ENCODE assay signal across 8 cellular contexts in the genomic region with DNA sequence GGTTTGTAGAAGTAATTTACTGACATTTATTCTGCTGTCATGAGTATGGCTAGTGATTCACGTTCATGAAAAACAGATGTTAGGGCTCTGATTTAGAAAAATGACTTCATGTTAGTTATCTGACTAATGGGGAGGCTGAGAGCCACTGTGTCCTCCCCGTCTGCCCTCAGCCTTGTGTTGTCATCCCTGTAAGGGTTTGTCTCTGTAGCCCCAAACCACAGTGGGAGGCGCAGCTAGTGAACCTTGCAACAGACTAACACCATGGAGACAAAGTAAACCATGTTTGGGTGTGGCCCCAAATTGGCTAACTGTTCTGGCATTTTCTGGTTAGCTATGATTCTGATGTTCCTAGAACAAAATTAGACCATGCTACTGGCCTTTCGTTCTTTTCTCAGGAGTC.
DNase-seq lines count a peak whose midpoint lies in the region; ATAC-seq, FAIRE-seq and TF ChIP-seq lines count a peak whose summit lies in the region.

No MANE protein-coding gene starts in this region.

- H3K27ac ChIP-seq in CD4-positive, CD25-positive, alpha-beta regulatory T cell (ENCODE audit: insufficient read depth, low read length, poor library complexity, severe bottlenecking): peak overlapping the region; percentile 93
- peak overlapping the region; percentile 61 to 87 (median 75) for H3K27ac ChIP-seq in Peyer's patch

- H3K27me3 ChIP-seq in CD4-positive, CD25-positive, alpha-beta regulatory T cell (ENCODE audit: control insufficient read depth, insufficient read depth, low read length): no peaks in the 10 kb centered on the region
- H3K27me3 ChIP-seq in Peyer's patch (no peaks in the 10 kb centered on the region), skeletal muscle satellite cell (ENCODE audit: control insufficient read depth, insufficient read depth, low read length) (no peaks in the 10 kb centered on the region)

- peak; percentile 77 to 80 for ATAC-seq in CD4-positive, CD25-positive, alpha-beta regulatory T cell (ENCODE audit: low read depth in 2 of 2)
- ATAC-seq in HG02798 (IDR thresholded peaks at IDR 0.05; ENCODE audit: poor library complexity, unreplicated experiment): peak; percentile 25
- ATAC-seq in GM19035 (IDR thresholded peaks at IDR 0.05; ENCODE audit: unreplicated experiment): no peak

- H3K9me3 Mint-ChIP-seq in CD4-positive, CD25-positive, alpha-beta regulatory T cell: no peaks in the 10 kb centered on the region
- H3K9me3 Mint-ChIP-seq in activated T-helper 2 cell treated with anti-CD3 and anti-CD28 coated beads, Interferon-gamma antibody, Interleukin-2, Interleukin-4, amounts not matched to agents 10 μg/mL and 5 μg/mL and 100 μg/mL, durations not matched to agents 14 hours and 24 hours and 36 hours: no peaks in the 10 kb centered on the region

- TF ChIP-seq CTCF in Peyer's patch (IDR thresholded peaks at IDR 0.05): no peak

- H3K9me3 ChIP-seq in CD4-positive, CD25-positive, alpha-beta regulatory T cell (ENCODE audit: control insufficient read depth in 2 of 2, low read length in 2 of 2): no peaks in the 10 kb centered on the region
- no peaks in the 10 kb centered on the region for H3K9me3 ChIP-seq in Peyer's patch
- H3K9me3 ChIP-seq in skeletal muscle satellite cell (replicated peaks; ENCODE audit: low read length): no peaks in the 10 kb centered on the region

- FAIRE-seq in frontal cortex (lab: Jason Lieb, UNC): no peak

- intact Hi-C loops in activated T-helper 2 cell treated with anti-CD3 and anti-CD28 coated beads, Interferon-gamma antibody, Interleukin-2, Interleukin-4, amounts not matched to agents 10 μg/mL and 5 μg/mL and 100 μg/mL, durations not matched to agents 14 hours and 24 hours and 36 hours (cut with micrococcal nuclease): loop anchor here (1.0 to 2.0 kb wide), 2 partner anchors 13 to 14 kb away; no protein-coding TSS in a partner anchor

- peaks cover 14 to 56% (median 42%) of the 10 kb centered on the region in 4 donors for H3K4me1 Mint-ChIP-seq in CD4-positive, CD25-positive, alpha-beta regulatory T cell
- peaks cover 45% of the 10 kb centered on the region for H3K4me1 Mint-ChIP-seq in activated T-helper 2 cell treated with anti-CD3 and anti-CD28 coated beads, Interferon-gamma antibody, Interleukin-2, Interleukin-4, amounts not matched to agents 10 μg/mL and 5 μg/mL and 100 μg/mL, durations not matched to agents 14 hours and 24 hours and 36 hours (ENCODE audit: low read depth)

- peak overlapping the region; percentile 69 for H3K4me2 ChIP-seq in skeletal muscle satellite cell (ENCODE audit: low read length)

- H3K4me3 Mint-ChIP-seq in CD4-positive, CD25-positive, alpha-beta regulatory T cell: peak overlapping the region; percentile 80 to 87 (median 84)
- peak overlapping the region; percentile 51 for H3K4me3 Mint-ChIP-seq in activated T-helper 2 cell treated with anti-CD3 and anti-CD28 coated beads, Interferon-gamma antibody, Interleukin-2, Interleukin-4, amounts not matched to agents 10 μg/mL and 5 μg/mL and 100 μg/mL, durations not matched to agents 14 hours and 24 hours and 36 hours (ENCODE audit: low read depth)

- peak overlapping the region; percentile 85 for H3K9ac ChIP-seq in skeletal muscle satellite cell (ENCODE audit: low read depth, low read length)

- peak; percentile 81 to 93 (median 91) for DNase-seq in CD4-positive, CD25-positive, alpha-beta regulatory T cell
- DNase-seq in Peyer's patch (peak in 2 of 3 donors; percentile 87 to 95), glomerular visceral epithelial cell (ENCODE audit: extremely low spot score) (peak; percentile 100), frontal cortex (ENCODE audit: low spot score in 2 of 2) (no peak)
- peak; percentile 89 for DNase-seq in activated T-helper 2 cell treated with anti-CD3 and anti-CD28 coated beads, Interferon-gamma antibody, Interleukin-2, Interleukin-4, amounts not matched to agents 10 μg/mL and 5 μg/mL and 100 μg/mL, durations not matched to agents 14 hours and 24 hours and 36 hours (ENCODE audit: low spot score)

- H3K36me3 ChIP-seq in CD4-positive, CD25-positive, alpha-beta regulatory T cell (ENCODE audit: control insufficient read depth, insufficient read depth, low read length): no peaks in the 10 kb centered on the region
- H3K36me3 ChIP-seq in Peyer's patch (no peaks in the 10 kb centered on the region), skeletal muscle satellite cell (ENCODE audit: insufficient read depth, low read length) (peaks cover 3% of the 10 kb centered on the region)

- H3K4me3 ChIP-seq in CD4-positive, CD25-positive, alpha-beta regulatory T cell (ENCODE audit: low read depth, low read length): peak overlapping the region; percentile 27
- H3K4me3 ChIP-seq in Peyer's patch: no peak overlapping the region
- H3K4me3 ChIP-seq in skeletal muscle satellite cell (ENCODE audit: low read length): no peak overlapping the region

- H3K36me3 Mint-ChIP-seq in CD4-positive, CD25-positive, alpha-beta regulatory T cell: no peaks in the 10 kb centered on the region
- H3K36me3 Mint-ChIP-seq in activated T-helper 2 cell treated with anti-CD3 and anti-CD28 coated beads, Interferon-gamma antibody, Interleukin-2, Interleukin-4, amounts not matched to agents 10 μg/mL and 5 μg/mL and 100 μg/mL, durations not matched to agents 14 hours and 24 hours and 36 hours (ENCODE audit: low read depth): no peaks in the 10 kb centered on the region

- no peak for TF ChIP-seq POLR2A in Peyer's patch (IDR thresholded peaks at IDR 0.05)

- H3K27me3 Mint-ChIP-seq in CD4-positive, CD25-positive, alpha-beta regulatory T cell: peaks cover 5% of the 10 kb centered on the region
- H3K27me3 Mint-ChIP-seq in activated T-helper 2 cell treated with anti-CD3 and anti-CD28 coated beads, Interferon-gamma antibody, Interleukin-2, Interleukin-4, amounts not matched to agents 10 μg/mL and 5 μg/mL and 100 μg/mL, durations not matched to agents 14 hours and 24 hours and 36 hours (ENCODE audit: low read depth): no peaks in the 10 kb centered on the region

- H3K27ac Mint-ChIP-seq in CD4-positive, CD25-positive, alpha-beta regulatory T cell: peak overlapping the region; percentile 98 to 100 (median 100)
- peak overlapping the region; percentile 93 for H3K27ac Mint-ChIP-seq in activated T-helper 2 cell treated with anti-CD3 and anti-CD28 coated beads, Interferon-gamma antibody, Interleukin-2, Interleukin-4, amounts not matched to agents 10 μg/mL and 5 μg/mL and 100 μg/mL, durations not matched to agents 14 hours and 24 hours and 36 hours

- H3K4me1 ChIP-seq in CD4-positive, CD25-positive, alpha-beta regulatory T cell (ENCODE audit: control insufficient read depth, insufficient read depth, low read length, poor library complexity, severe bottlenecking): peaks cover 49% of the 10 kb centered on the region
- H3K4me1 ChIP-seq in Peyer's patch (peaks cover 0 to 34% (median 3%) of the 10 kb centered on the region in 4 donors), skeletal muscle satellite cell (ENCODE audit: control insufficient read depth, insufficient read depth, low read length) (peaks cover 45% of the 10 kb centered on the region)

Comparison
In these comparisons a context has a peak if more than half of its experiments do, and no peak if none do; other contexts are left out.
1. DNase-seq: peak in CD4-positive, CD25-positive, alpha-beta regulatory T cell (3 of 3), Peyer's patch (2 of 3), activated T-helper 2 cell treated with anti-CD3 and anti-CD28 coated beads, Interferon-gamma antibody, Interleukin-2, Interleukin-4, amounts not matched to agents 10 μg/mL and 5 μg/mL and 100 μg/mL, durations not matched to agents 14 hours and 24 hours and 36 hours (single experiment) and glomerular visceral epithelial cell (single experiment); none in frontal cortex (0 of 2).